ENCODE assay signal across 13 cellular contexts in the genomic region with DNA sequence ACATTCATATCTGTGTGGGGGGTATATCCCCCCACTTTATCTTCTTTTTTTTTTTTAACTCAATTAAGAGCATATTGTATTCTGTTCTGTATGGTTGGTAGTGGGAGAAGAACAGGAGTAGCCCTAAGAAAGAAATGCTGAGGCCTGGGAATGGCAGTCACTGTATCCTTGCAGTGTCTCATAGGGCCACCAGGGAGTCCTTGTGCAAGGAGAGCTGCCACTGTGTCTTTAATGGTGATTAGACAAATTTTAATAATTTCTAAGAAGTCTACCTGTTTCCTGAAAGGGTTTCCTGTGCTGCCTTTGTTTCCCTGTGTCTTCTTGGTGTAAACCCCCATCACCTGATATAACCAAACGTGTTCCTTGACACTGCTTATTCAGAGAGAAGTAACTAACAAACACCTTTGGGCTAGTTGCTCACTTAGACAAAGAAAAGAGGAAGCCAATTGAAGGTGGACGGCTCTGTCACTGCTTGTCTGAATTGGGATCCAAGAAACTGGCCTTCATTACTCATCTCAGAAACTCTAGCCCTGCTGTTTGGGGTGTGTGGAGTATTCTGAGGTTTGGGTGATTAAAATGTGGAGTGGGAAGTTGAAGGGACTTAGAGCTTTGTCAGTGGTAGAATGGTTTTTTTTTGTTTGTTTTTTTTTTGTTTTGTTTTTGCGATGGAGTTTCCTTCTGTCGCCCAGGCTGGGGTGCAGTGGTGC. TPM values are rescaled to one million over a fixed set of nuclear protein-coding genes. Genes with fewer than 3 reads are reported as not detected.
A peak's percentile ranks its signal among the peaks of the same experiment; 100 is the strongest.
DNase-seq lines count a peak whose midpoint lies in the region; ATAC-seq, FAIRE-seq and TF ChIP-seq lines count a peak whose summit lies in the region.
"Had no signal": no experiment of that assay in that cellular context is flagged by ENCODE, and none has a peak within 500 bp of the region (broad histone marks: within the 10 kb centered on the region; RNA-seq: fewer than 3 reads in every experiment).

No MANE protein-coding gene starts in this region.

- 23% methylated on average over 4 of the region's 4 CpGs for WGBS in K562 (ENCODE audit: insufficient coverage, low coverage, missing lambda C conversion rate)

- H2AFZ ChIP-seq in K562 (ENCODE audit: low read depth, low read length) = peak overlapping the region; percentile 71

- no TSS peak for BruUV-seq in K562 (replicated peaks; lab: Mats Ljungman, UMichigan)

- DNase-seq in CD1c-positive myeloid dendritic cell (ENCODE audit: extremely low spot score) = peak; percentile 14
- DNase-seq in K562 (ENCODE audit: extremely low read depth in 1 of 4, low spot score in 3 of 4) = peak in 1 of 4 experiments; percentile 14
- no peak for DNase-seq in DMS79 treated with DMSO at 0.1 percent for 48 hours (lab: John Stamatoyannopoulos, UW)
- no peak for DNase-seq in inferior parietal cortex (ENCODE audit: extremely low spot score)
- no peak for DNase-seq in OCI-M2 (lab: John Stamatoyannopoulos, UW; ENCODE audit: unreplicated experiment)
- DNase-seq in NAMALWA (ENCODE audit: low spot score) = no peak
- DNase-seq: amygdala, H7, NCI-H510A treated with DMSO at 0.1 percent for 48 hours had no signal

- CTCF ChIA-PET in K562 (lab: Yijun Ruan, JAX; ENCODE audit: low intra/inter-chr PET ratio) = no interaction called here

- no peaks in the 10 kb centered on the region for H3K9me1 ChIP-seq in K562 (ENCODE audit: control insufficient read depth, insufficient read depth, low read length)

- H3K27me3 ChIP-seq in K562 (ENCODE audit: control insufficient read depth in 2 of 2, insufficient read depth in 2 of 2, low read length in 2 of 2) = no peaks in the 10 kb centered on the region; a peak in 1 of 5 replicates

- H3K9me3 ChIP-seq in K562 (replicated peaks; ENCODE audit: control insufficient read depth, insufficient read depth, low read depth, low read length) = no peaks in the 10 kb centered on the region

- H3K27ac ChIP-seq in K562 (ENCODE audit: extremely low read depth, low read depth, low read length) = no peak overlapping the region

- FAIRE-seq in K562 (lab: Jason Lieb, UNC) = no peak

- H3K4me3 ChIP-seq in K562 = no peak overlapping the region

- POLR2A ChIA-PET in K562 (lab: Yijun Ruan, JAX) = interaction anchor here (0.6 kb wide), 1 partner anchor 41 kb away, joined by 4 read pairs; no protein-coding TSS in a partner anchor

- no peak overlapping the region for H3K4me2 ChIP-seq in K562 (ENCODE audit: insufficient read depth, low read length)

- peak; percentile 10 to 31 (median 11); a peak in 1 of 6 replicates for TF ChIP-seq CTCF in K562 (IDR thresholded peaks at IDR 0.05 in 2 of 3, conservative IDR thresholded peaks at IDR 0.05 in 1 of 3; ENCODE audit: insufficient read depth in 2 of 3, low read depth in 1 of 3, low read length in 3 of 3)

- intact Hi-C loops in K562 (cut with micrococcal nuclease) = no loop called here

- in situ Hi-C loops in K562 (cut with MboI) = no loop called here

- H3K9ac ChIP-seq in K562 (ENCODE audit: insufficient read depth in 1 of 2, low read depth in 2 of 2, low read length in 2 of 2) = no peak overlapping the region

- no peaks in the 10 kb centered on the region; a peak in 1 of 5 replicates for H3K4me1 ChIP-seq in K562 (replicated peaks in 1 of 2; ENCODE audit: control insufficient read depth in 2 of 2, insufficient read depth in 2 of 2, low read length in 2 of 2)

- no peak for TF ChIP-seq RAD21 in K562 (CRISPR knock-in tag; conservative IDR thresholded peaks at IDR 0.05 in 1 of 2, IDR thresholded peaks at IDR 0.05 in 1 of 2)

- no peaks in the 10 kb centered on the region for H3K36me3 ChIP-seq in K562 (ENCODE audit: control insufficient read depth, insufficient read depth, low read length)

- no peaks in the 10 kb centered on the region for H4K20me1 ChIP-seq in K562 (replicated peaks; ENCODE audit: control insufficient read depth, insufficient read depth, low read length)

- no peak for TF ChIP-seq EP300 in K562 (IDR thresholded peaks at IDR 0.05; ENCODE audit: low read length)

- no peak for TF ChIP-seq POLR2A in K562 (conservative IDR thresholded peaks at IDR 0.05)

- no peaks in the 10 kb centered on the region for H3K79me2 ChIP-seq in K562 (ENCODE audit: control insufficient read depth, insufficient read depth, low read length)

- ATAC-seq in GM19395 (IDR thresholded peaks at IDR 0.05; ENCODE audit: unreplicated experiment) (peak; percentile 93), HG03095 (IDR thresholded peaks at IDR 0.05; ENCODE audit: unreplicated experiment) (peak; percentile 92), K562 (peak; percentile 85)
- ATAC-seq: activated CD4-positive, CD25-positive, alpha-beta regulatory T cell treated with anti-CD3 and anti-CD28 coated beads, Interleukin-2, amount 50 U/mL, for 24 hours had no signal

TF ChIP-seq in K562, 482 proteins besides CTCF, POLR2A, EP300 and RAD21 (continues in another document):
- TF ChIP-seq GATAD2A (IDR thresholded peaks at IDR 0.05) (no peak), NFE2 (IDR thresholded peaks at IDR 0.05; ENCODE audit: low read depth) (0 out of 2 replicates have a peak, but pooled peaks have one; percentile 15), SPI1 (IDR thresholded peaks at IDR 0.05; ENCODE audit: borderline replicate concordance, low read depth, low read length) (peak; percentile 92), SRSF9 (IDR thresholded peaks at IDR 0.05; ENCODE audit: borderline replicate concordance, low read depth, low read length) (no peak), ZFP30 (CRISPR knock-in tag; IDR thresholded peaks at IDR 0.05; ENCODE audit: borderline replicate concordance) (no peak), ZNF133 (CRISPR knock-in tag; IDR thresholded peaks at IDR 0.05) (no peak), C11orf30 (IDR thresholded peaks at IDR 0.05; ENCODE audit: low read depth) (peak; percentile 21; the same call in 1 of the 2 replicates), MAFG (tag; conservative IDR thresholded peaks at IDR 0.05) (0 out of 2 replicates have a peak, but pooled peaks have one; percentile 10)

RNA-seq across cellular contexts. Expression of gene GIPC2, which starts 15.2 kb away (rescaled TPM):
- total RNA-seq in K562 (2011; cell fraction: chromatin; rRNA removed; ENCODE audit: low replicate concordance) = not detected in 2 replicates
- not detected in 2 replicates for total RNA-seq in K562 (2011; cell fraction: nucleolus; rRNA removed)
- not detected in 2 replicates for total RNA-seq in K562 (2011; cell fraction: nucleoplasm; rRNA removed)
- 0.05 TPM in 1 of 2 replicates, not detected in the other for total RNA-seq in K562 (2014; rRNA removed)
- total RNA-seq in K562 (2014; rRNA removed; fragmentation: Illumina TruSeq; extraction: Trizol) = 0.04 and 0.06 TPM in 2 replicates
- 0.04 and 0.08 TPM in 2 replicates for total RNA-seq in K562 (2015; rRNA removed; fragmentation: Illumina TruSeq; extraction: Trizol)
- total RNA-seq in K562 (2021) = 0.04 TPM in 2 replicates
- 0.04 TPM in 1 of 2 replicates, not detected in the other for polyA plus RNA-seq in K562 (2011; rRNA removed)
- polyA plus RNA-seq in K562 (2011; cell fraction: cytosol; rRNA removed) = not detected in 2 replicates
- not detected in 2 replicates for polyA plus RNA-seq in K562 (2011; cell fraction: nucleus; rRNA removed)
- 0.04 TPM in 1 of 2 replicates, not detected in the other for polyA plus RNA-seq in K562 (2012)
- polyA plus RNA-seq in K562 (2014; fragmentation: Illumina TruSeq; extraction: Trizol) = not detected in 2 replicates
- polyA plus RNA-seq in K562 (2014; fragmentation: Nextera tagmentation; extraction: Ambion mirVana) = under 1 TPM in 1 of 2 experiments, not detected in 1; 0.01 TPM
- not detected in 2 replicates for polyA plus RNA-seq in K562 (2014; rRNA removed)
- not detected in 2 replicates for polyA minus RNA-seq in K562 (2011; rRNA and poly(A)+ RNA removed)
- polyA minus RNA-seq in K562 (2011; cell fraction: cytosol; rRNA and poly(A)+ RNA removed) = not detected in 2 replicates
- not detected in 2 replicates for polyA minus RNA-seq in K562 (2011; cell fraction: nucleus; rRNA and poly(A)+ RNA removed)
- total RNA-seq: natural killer cell treated with Interleukin-12 subunit alpha and Interleukin-12 subunit beta and Interleukin-15 and Interleukin-18, amount 100 ng/mL, for 72 hours had no signal

RNA-seq across cellular contexts. Expression of gene DNAJB4, which starts 56.3 kb away (rescaled TPM):
- 20.6 and 59.9 TPM in 2 replicates for total RNA-seq in K562 (2011; cell fraction: chromatin; rRNA removed; ENCODE audit: low replicate concordance)
- total RNA-seq in K562 (2011; cell fraction: nucleolus; rRNA removed) = 16.6 and 21.7 TPM in 2 replicates
- total RNA-seq in K562 (2011; cell fraction: nucleoplasm; rRNA removed) = 45.6 and 71.6 TPM in 2 replicates
- total RNA-seq in K562 (2014; rRNA removed) (8.5 and 13.2 TPM in 2 replicates), K562 (2014; rRNA removed; fragmentation: Illumina TruSeq; extraction: Trizol) (22.5 and 33.2 TPM in 2 replicates), K562 (2015; rRNA removed; fragmentation: Illumina TruSeq; extraction: Trizol) (18.2 and 19.8 TPM in 2 replicates), K562 (2021) (17.8 and 20.5 TPM in 2 replicates)
- polyA plus RNA-seq in K562 (2011; rRNA removed) (15.2 and 23.5 TPM in 2 replicates), K562 (2014; fragmentation: Illumina TruSeq; extraction: Trizol) (16.5 and 17.5 TPM in 2 replicates), K562 (2014; fragmentation: Nextera tagmentation; extraction: Ambion mirVana) (10 to 100 TPM; 18.3 to 27.7 TPM), K562 (2014; rRNA removed) (15.3 and 20.7 TPM in 2 replicates)
- 1.8 and 5.4 TPM in 2 replicates for polyA plus RNA-seq in K562 (2011; cell fraction: cytosol; rRNA removed)
- 6.4 and 7.9 TPM in 2 replicates for polyA plus RNA-seq in K562 (2011; cell fraction: nucleus; rRNA removed)
- polyA plus RNA-seq in K562 (2012) = 11.4 and 15.5 TPM in 2 replicates
- 32.3 and 45.6 TPM in 2 replicates for polyA minus RNA-seq in K562 (2011; rRNA and poly(A)+ RNA removed)
- 9.8 and 10.6 TPM in 2 replicates for polyA minus RNA-seq in K562 (2011; cell fraction: cytosol; rRNA and poly(A)+ RNA removed)
- 19.0 and 37.7 TPM in 2 replicates for polyA minus RNA-seq in K562 (2011; cell fraction: nucleus; rRNA and poly(A)+ RNA removed)
